In genomic region chr7:4097001-4097609, GRCh38 we compare ENCODE assay signal across 23 cellular contexts.
DNase-seq lines count a peak whose midpoint lies in the region; ATAC-seq and TF ChIP-seq lines count a peak whose summit lies in the region.
"Had no signal": no experiment of that assay in that cellular context is flagged by ENCODE, and none has a peak within 500 bp of the region (broad histone marks: within the 10 kb centered on the region; RNA-seq: fewer than 3 reads in every experiment).

No MANE protein-coding gene starts in this region.

- CTCF ChIA-PET in HEK293 (lab: Yijun Ruan, JAX): interaction anchor here (0.7 kb wide), 1 partner anchor 1186 kb away, joined by 3 read pairs; no protein-coding TSS in a partner anchor

- H3K9me3 Mint-ChIP-seq in activated T-cell treated with anti-CD3 and anti-CD28 coated beads, Interleukin-2, amount 50 U/mL, for 24 hours: no peaks in the 10 kb centered on the region

- ATAC-seq in HG02973 (IDR thresholded peaks at IDR 0.05; ENCODE audit: unreplicated experiment): no peak
- ATAC-seq: GM12878, HepG2 had no signal

- H3K27me3 Mint-ChIP-seq in activated T-cell treated with anti-CD3 and anti-CD28 coated beads, Interleukin-2, amount 50 U/mL, for 24 hours: no peaks in the 10 kb centered on the region

- no peak overlapping the region for H3K4me3 ChIP-seq in HEK293 (ENCODE audit: low read depth, low read length)
- H3K4me3 ChIP-seq in SJCRH30: no peak overlapping the region
- H3K4me3 ChIP-seq: GM12878 had no signal

- H3K36me3 ChIP-seq in HEK293 (ENCODE audit: control insufficient read depth in 2 of 2, insufficient read depth in 1 of 2, low read length in 2 of 2): no peaks in the 10 kb centered on the region
- no peaks in the 10 kb centered on the region for H3K36me3 ChIP-seq in SJCRH30

- H3K9me3 ChIP-seq in HEK293 (ENCODE audit: control insufficient read depth, insufficient read depth, low read depth, low read length) (no peaks in the 10 kb centered on the region), SJCRH30 (replicated peaks) (no peaks in the 10 kb centered on the region)
- H3K9me3 ChIP-seq: Caco-2 had no signal

- H3K4me1 ChIP-seq in HEK293 (ENCODE audit: control insufficient read depth, insufficient read depth, low read length) (no peaks in the 10 kb centered on the region), SJCRH30 (no peaks in the 10 kb centered on the region)
- H3K4me1 ChIP-seq: Caco-2 had no signal

- no peak for TF ChIP-seq CTCF in HEK293 (tag by site-specific recombination; IDR thresholded peaks at IDR 0.05)

- peak; percentile 42 for DNase-seq in activated T-cell treated with anti-CD3 and anti-CD28 coated beads, Interleukin-2, amount 50 U/mL, for 24 hours
- DNase-seq in activated T-cell treated with anti-CD3 and anti-CD28 coated beads, Interleukin-2, amount 50 U/mL, for 1 hour: no peak
- DNase-seq in cerebellum (ENCODE audit: low spot score) (peak; percentile 38), ecto neural progenitor cell (ENCODE audit: low spot score) (no peak), SJCRH30 (no peak)
- DNase-seq: Caco-2, DMS 273 treated with DMSO at 0.1 percent for 48 hours, DMS79 treated with DMSO at 0.1 percent for 48 hours, H7, HFFc6, KBM-7, MM.1S, NCI-H1048, NCI-H1417 treated with DMSO at 0.1 percent for 48 hours, NCI-H187, NCI-H446, NCI-H526, OCI-M1 had no signal

- no peaks in the 10 kb centered on the region for H3K27me3 ChIP-seq in SJCRH30

- H3K4me1 Mint-ChIP-seq in activated T-cell treated with anti-CD3 and anti-CD28 coated beads, Interleukin-2, amount 50 U/mL, for 24 hours (ENCODE audit: low read depth): peaks cover 25% of the 10 kb centered on the region

- H3K4me3 Mint-ChIP-seq in activated T-cell treated with anti-CD3 and anti-CD28 coated beads, Interleukin-2, amount 50 U/mL, for 24 hours: peak overlapping the region; percentile 21
- H3K4me3 Mint-ChIP-seq: HFFc6 had no signal

- H3K27ac Mint-ChIP-seq in activated T-cell treated with anti-CD3 and anti-CD28 coated beads, Interleukin-2, amount 50 U/mL, for 24 hours: peak overlapping the region; percentile 10
- H3K27ac Mint-ChIP-seq: HFFc6 had no signal

- no peak overlapping the region for H3K27ac ChIP-seq in HEK293 (ENCODE audit: extremely low read depth, low read depth, low read length)
- no peak overlapping the region for H3K27ac ChIP-seq in SJCRH30
- H3K27ac ChIP-seq: HL-60 had no signal

- POLR2A ChIA-PET in HEK293 (lab: Yijun Ruan, JAX): no interaction called here

- no peaks in the 10 kb centered on the region for H3K36me3 Mint-ChIP-seq in activated T-cell treated with anti-CD3 and anti-CD28 coated beads, Interleukin-2, amount 50 U/mL, for 24 hours (ENCODE audit: low read depth)

TF ChIP-seq in HEK293, 187 proteins besides CTCF, POLR2A, EP300 and RAD21:
- TF ChIP-seq SCRT2 (tag by site-specific recombination; IDR thresholded peaks at IDR 0.05): 0 out of 2 replicates have a peak, but pooled peaks have one; percentile 30
- TF ChIP-seq PATZ1 (tag by site-specific recombination; IDR thresholded peaks at IDR 0.05): no peak
- no peak for TF ChIP-seq ZNF394 (tag by site-specific recombination; IDR thresholded peaks at IDR 0.05; ENCODE audit: borderline replicate concordance)
- TF ChIP-seq ZNF747 (tag by site-specific recombination; IDR thresholded peaks at IDR 0.05): no peak
- TF ChIP-seq ZNF449 (tag by site-specific recombination; IDR thresholded peaks at IDR 0.05): no peak
- TF ChIP-seq GLI2 (tag by site-specific recombination; IDR thresholded peaks at IDR 0.05; ENCODE audit: borderline replicate concordance, low read depth): no peak

Comparison
In these comparisons a context has a peak if more than half of its experiments do, and no peak if none do; other contexts are left out.
1. DNase-seq: peak in activated T-cell treated with anti-CD3 and anti-CD28 coated beads, Interleukin-2, amount 50 U/mL, for 24 hours (single experiment) and cerebellum (single experiment); none in activated T-cell treated with anti-CD3 and anti-CD28 coated beads, Interleukin-2, amount 50 U/mL, for 1 hour (single experiment), ecto neural progenitor cell (single experiment) and SJCRH30 (0 of 2).